In genomic region chr22:23773247-23774113, GRCh38 we compare ENCODE assay signal across 9 cellular contexts. TPM values are rescaled to one million over a fixed set of nuclear protein-coding genes. Genes with fewer than 3 reads are reported as not detected.
DNase-seq lines count a peak whose midpoint lies in the region; ATAC-seq, FAIRE-seq and TF ChIP-seq lines count a peak whose summit lies in the region.
"Had no signal": no experiment of that assay in that cellular context is flagged by ENCODE, and none has a peak within 500 bp of the region (broad histone marks: within the 10 kb centered on the region; RNA-seq: fewer than 3 reads in every experiment).

No MANE protein-coding gene starts in this region.

- H3K27ac ChIP-seq in HUES6 (ENCODE audit: low read depth, low read length) (no peak overlapping the region), WERI-Rb-1 (peak overlapping the region; percentile 64), right atrium auricular region (peak overlapping the region; percentile 79 to 87), small intestine (ENCODE audit: low read depth in 1 of 2, low read length in 1 of 2) (no peak overlapping the region)

- H3K27me3 ChIP-seq in HUES6 (ENCODE audit: control insufficient read depth, insufficient read depth, low read length): peaks cover 38% of the 10 kb centered on the region
- H3K27me3 ChIP-seq in WERI-Rb-1 (ENCODE audit: insufficient read depth, low read depth, severe bottlenecking): no peaks in the 10 kb centered on the region
- no peaks in the 10 kb centered on the region for H3K27me3 ChIP-seq in right atrium auricular region
- H3K27me3 ChIP-seq in small intestine (ENCODE audit: control insufficient read depth in 2 of 2, insufficient read depth in 2 of 2, low read length in 2 of 2): no peaks in the 10 kb centered on the region

- DNase-seq in WERI-Rb-1 (no peak), right atrium auricular region (ENCODE audit: low spot score) (no peak), small intestine (no peak), OCI-M1 (lab: John Stamatoyannopoulos, UW) (no peak), erythroblast (lab: John Stamatoyannopoulos, UW) (no peak), mesenteric fat pad (ENCODE audit: low spot score) (no peak)

- H3K9ac ChIP-seq in HUES6 (ENCODE audit: low read length): peak overlapping the region; percentile 46

- no peak for FAIRE-seq in small intestine (lab: Jason Lieb, UNC)
- FAIRE-seq: endometrium had no signal

- H3K4me1 ChIP-seq in HUES6 (ENCODE audit: control insufficient read depth, insufficient read depth, low read length): peaks cover 24% of the 10 kb centered on the region
- peaks cover 0 to 59% of the 10 kb centered on the region in 2 donors for H3K4me1 ChIP-seq in right atrium auricular region
- H3K4me1 ChIP-seq in small intestine (ENCODE audit: control insufficient read depth in 2 of 2, insufficient read depth in 1 of 2, low read depth in 1 of 2, low read length in 1 of 2): peaks cover 0 to 2% of the 10 kb centered on the region in 2 donors

- 21 to 38% (median 36%) methylated on average over 16 to 18 of the region's 18 CpGs for WGBS in small intestine, 3 donors

- no peak for ATAC-seq in HG02642 (IDR thresholded peaks at IDR 0.05; ENCODE audit: poor library complexity, unreplicated experiment)

- peak overlapping the region; percentile 73 for H3K4me3 ChIP-seq in HUES6 (ENCODE audit: low read depth, low read length)
- H3K4me3 ChIP-seq in WERI-Rb-1 (ENCODE audit: low read depth, low read length): peak overlapping the region; percentile 49
- peak overlapping the region; percentile 41 to 56 for H3K4me3 ChIP-seq in right atrium auricular region
- peak overlapping the region; percentile 17 to 66 for H3K4me3 ChIP-seq in small intestine (ENCODE audit: low read depth in 1 of 2, low read length in 2 of 2)

- TF ChIP-seq CTCF in WERI-Rb-1 (IDR thresholded peaks at IDR 0.05; ENCODE audit: low read depth, low read length): no peak
- TF ChIP-seq CTCF in right atrium auricular region (IDR thresholded peaks at IDR 0.05): no peak

- H3K36me3 ChIP-seq in HUES6 (ENCODE audit: control insufficient read depth, insufficient read depth, low read length): no peaks in the 10 kb centered on the region
- H3K36me3 ChIP-seq in WERI-Rb-1: no peaks in the 10 kb centered on the region
- H3K36me3 ChIP-seq in right atrium auricular region: no peaks in the 10 kb centered on the region
- H3K36me3 ChIP-seq in small intestine (ENCODE audit: control insufficient read depth in 2 of 2, insufficient read depth in 2 of 2, low read length in 2 of 2): no peaks in the 10 kb centered on the region

- no peak for TF ChIP-seq POLR2A in erythroblast (IDR thresholded peaks at IDR 0.05; ENCODE audit: low read length)

- H3K9me3 ChIP-seq in HUES6 (ENCODE audit: control insufficient read depth, insufficient read depth, low read depth, low read length) (no peaks in the 10 kb centered on the region), WERI-Rb-1 (ENCODE audit: severe bottlenecking) (no peaks in the 10 kb centered on the region), right atrium auricular region (no peaks in the 10 kb centered on the region), small intestine (ENCODE audit: control insufficient read depth, low read depth) (no peaks in the 10 kb centered on the region)

RNA-seq across cellular contexts. Expression of gene MMP11, which starts 0.8 kb away (rescaled TPM):
- 10 to 100 TPM in 1 of 2 donors, 1 to 10 TPM in 1; 2.2 to 12.3 TPM for total RNA-seq in right atrium auricular region
- 1 to 10 TPM in 2 of 3 donors, not detected in 1; 1.1 to 1.7 TPM for polyA plus RNA-seq in small intestine
- total RNA-seq in mesenteric fat pad: 5.7 TPM

RNA-seq across cellular contexts. Expression of gene CHCHD10, which starts 5.7 kb away (rescaled TPM):
- total RNA-seq in right atrium auricular region: 100 to 1,000 TPM; 213 to 319 TPM
- 100 to 1,000 TPM; 212 to 544 (median 351) TPM for polyA plus RNA-seq in small intestine
- 357 TPM for total RNA-seq in mesenteric fat pad

RNA-seq across cellular contexts. Expression of gene C22orf15, which starts 10.7 kb away (rescaled TPM):
- total RNA-seq in right atrium auricular region: not detected
- polyA plus RNA-seq in small intestine: under 1 TPM in 1 of 3 donors, not detected in 2; 0.07 TPM
- not detected for total RNA-seq in mesenteric fat pad

RNA-seq across cellular contexts. Expression of gene SMARCB1, which starts 13.3 kb away (rescaled TPM):
- total RNA-seq in right atrium auricular region (10 to 100 TPM; 41.4 to 45.9 TPM), mesenteric fat pad (70.7 TPM)
- polyA plus RNA-seq in small intestine: 10 to 100 TPM; 29.3 to 74.3 (median 36.2) TPM

RNA-seq across cellular contexts. Expression of gene VPREB3, which starts 19.3 kb away (rescaled TPM):
- total RNA-seq in right atrium auricular region (not detected), mesenteric fat pad (not detected)
- polyA plus RNA-seq in small intestine: 1 to 10 TPM in 1 of 3 donors, not detected in 2; 6.2 TPM

Comparison
In these comparisons a context has a peak if more than half of its experiments do, and no peak if none do; other contexts are left out.
1. H3K27ac ChIP-seq: peak in WERI-Rb-1 (single experiment) and right atrium auricular region (2 of 2); none in HUES6 (single experiment) and small intestine (0 of 2).
2. Peak in every context shown above with its lines, with median percentiles within 50 percentile points of each other: H3K4me3 ChIP-seq.